1 cellular context compared by ENCODE assay signal in the genomic region with DNA sequence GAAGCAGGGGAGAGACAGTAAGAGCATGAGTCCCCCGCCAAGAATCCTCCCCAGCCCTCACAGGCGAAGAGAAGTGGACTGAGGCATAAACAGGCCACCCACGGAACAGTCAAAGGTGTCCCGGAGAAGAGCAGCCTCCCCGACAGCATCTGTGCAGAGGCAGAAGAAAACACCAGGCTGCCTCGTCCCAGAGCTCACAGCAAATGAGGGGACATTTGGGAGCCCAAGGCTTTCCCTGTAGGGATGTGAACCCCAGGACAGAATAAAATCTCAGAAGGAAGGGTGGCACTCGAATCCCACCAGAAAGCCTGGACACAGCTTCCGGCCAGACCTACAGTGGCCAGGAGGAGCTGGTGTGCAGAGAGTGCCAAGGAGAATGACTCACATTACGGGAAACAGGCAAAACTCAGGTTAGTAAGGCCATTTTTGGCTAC.
TF ChIP-seq lines count a peak whose summit lies in the region.

No MANE protein-coding gene starts in this region.

TF ChIP-seq in SK-N-SH, 30 proteins besides CTCF, POLR2A, EP300 and RAD21 (continued from another document):
- TF ChIP-seq, protein P1, sequence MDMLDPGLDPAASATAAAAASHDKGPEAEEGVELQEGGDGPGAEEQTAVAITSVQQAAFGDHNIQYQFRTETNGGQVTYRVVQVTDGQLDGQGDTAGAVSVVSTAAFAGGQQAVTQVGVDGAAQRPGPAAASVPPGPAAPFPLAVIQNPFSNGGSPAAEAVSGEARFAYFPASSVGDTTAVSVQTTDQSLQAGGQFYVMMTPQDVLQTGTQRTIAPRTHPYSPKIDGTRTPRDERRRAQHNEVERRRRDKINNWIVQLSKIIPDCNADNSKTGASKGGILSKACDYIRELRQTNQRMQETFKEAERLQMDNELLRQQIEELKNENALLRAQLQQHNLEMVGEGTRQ (IDR thresholded peaks at IDR 0.05; ENCODE audit: borderline replicate concordance, low read depth, low read length), result no peak
- TF ChIP-seq TEAD4 (IDR thresholded peaks at IDR 0.05; ENCODE audit: borderline replicate concordance, insufficient read depth) (no peak), NRF1 (IDR thresholded peaks at IDR 0.05; ENCODE audit: low read depth, low read length) (no peak)
